ENCODE assay signal across 12 cellular contexts in the genomic region with DNA sequence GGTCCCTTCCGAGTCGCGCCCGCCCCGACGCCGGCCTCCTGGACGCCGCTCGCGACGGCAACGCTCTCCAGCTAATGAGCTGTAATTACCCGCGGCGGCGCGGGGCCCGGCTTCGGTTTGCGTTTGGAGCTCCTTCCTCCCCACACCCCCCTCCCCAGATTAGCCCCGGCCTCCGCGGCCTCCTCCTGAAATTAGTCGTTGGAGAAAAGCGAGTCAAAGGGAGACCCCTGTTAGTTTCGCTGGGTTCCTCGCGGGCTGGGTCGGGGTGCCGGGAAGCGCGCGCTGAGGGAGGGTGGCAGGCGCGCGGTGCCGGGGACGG. TPM values are rescaled to one million over a fixed set of nuclear protein-coding genes. Genes with fewer than 3 reads are reported as not detected.
DNase-seq lines count a peak whose midpoint lies in the region; ATAC-seq and TF ChIP-seq lines count a peak whose summit lies in the region.
"Had no signal": no experiment of that assay in that cellular context is flagged by ENCODE, and none has a peak within 500 bp of the region (broad histone marks: within the 10 kb centered on the region; RNA-seq: fewer than 3 reads in every experiment).

No MANE protein-coding gene starts in this region.

- WGBS in right cardiac atrium, result 13% methylated on average over 39 of the region's 39 CpGs
- 5% methylated on average over 39 of the region's 39 CpGs for WGBS in sigmoid colon, 2 donors

- TF ChIP-seq CTCF in Calu3 (IDR thresholded peaks at IDR 0.05; ENCODE audit: unreplicated experiment), result no peak
- TF ChIP-seq CTCF in RWPE2 (IDR thresholded peaks at IDR 0.05; ENCODE audit: poor library complexity, severe bottlenecking), result no peak
- TF ChIP-seq CTCF in sigmoid colon (IDR thresholded peaks at IDR 0.05), result no peak

- no peaks in the 10 kb centered on the region for H3K9me3 Mint-ChIP-seq in Calu3 (ENCODE audit: low read depth, unreplicated experiment)
- H3K9me3 Mint-ChIP-seq: activated naive CD4-positive, alpha-beta T cell treated with anti-CD3 and anti-CD28 coated beads, Interleukin-2, amount 50 U/mL, for 72 hours had no signal

- no peak for DNase-seq in Calu3
- no peak for DNase-seq in RWPE2 (ENCODE audit: low spot score)
- no peak for DNase-seq in right cardiac atrium
- no peak for DNase-seq in sigmoid colon
- DNase-seq in NCI-H1105 (lab: John Stamatoyannopoulos, UW), result no peak
- no peak for DNase-seq in T-helper 2 cell
- no peak for DNase-seq in stimulated activated CD8-positive, alpha-beta memory T cell treated with anti-CD3 and anti-CD28 coated beads, Interleukin-4, amount 100 ng/mL, for 48 hours
- DNase-seq: activated CD4-positive, alpha-beta T cell treated with anti-CD3 and anti-CD28 coated beads for 48 hours; NCI-H2081 treated with DMSO at 0.1 percent for 48 hours; SHP77 treated with DMSO at 0.1 percent for 48 hours had no signal

- no peak overlapping the region for H3K27ac Mint-ChIP-seq in Calu3 (ENCODE audit: unreplicated experiment)
- H3K27ac Mint-ChIP-seq: activated naive CD4-positive, alpha-beta T cell treated with anti-CD3 and anti-CD28 coated beads, Interleukin-2, amount 50 U/mL, for 72 hours had no signal

- TF ChIP-seq POLR2A in sigmoid colon (IDR thresholded peaks at IDR 0.05), result no peak

- H3K4me1 Mint-ChIP-seq in Calu3 (ENCODE audit: low read depth, unreplicated experiment), result no peaks in the 10 kb centered on the region

- intact Hi-C loops in Calu3 (cut with micrococcal nuclease; ENCODE audit: unreplicated experiment), result loop anchor here (5.0 kb wide), 2 partner anchors 73 to 148 kb away; no protein-coding TSS in a partner anchor
- intact Hi-C loops in right cardiac atrium (cut with DNase I), result no loop called here
- intact Hi-C loops in sigmoid colon (cut with DNase I), result no loop called here

- no peaks in the 10 kb centered on the region for H3K27me3 ChIP-seq in RWPE2 (ENCODE audit: insufficient read depth, poor library complexity, severe bottlenecking)
- H3K27me3 ChIP-seq in right cardiac atrium (ENCODE audit: control insufficient read depth, insufficient read depth), result no peaks in the 10 kb centered on the region
- H3K27me3 ChIP-seq in sigmoid colon, result peaks cover 56 to 92% (median 86%) of the 10 kb centered on the region in 3 donors

- no peaks in the 10 kb centered on the region for H3K27me3 Mint-ChIP-seq in Calu3 (ENCODE audit: unreplicated experiment)

- H3K36me3 Mint-ChIP-seq in Calu3 (ENCODE audit: insufficient read depth, unreplicated experiment), result peaks cover 50% of the 10 kb centered on the region

- peaks cover 8% of the 10 kb centered on the region for H3K4me1 ChIP-seq in RWPE2 (ENCODE audit: insufficient read depth, poor library complexity, severe bottlenecking)
- no peaks in the 10 kb centered on the region for H3K4me1 ChIP-seq in right cardiac atrium (ENCODE audit: control insufficient read depth, insufficient read depth, low read length)
- H3K4me1 ChIP-seq in sigmoid colon, result peaks cover 0 to 47% (median 36%) of the 10 kb centered on the region in 4 donors

- CTCF ChIA-PET in Calu3 (lab: Charles Lee), result interaction anchor here (0.6 to 0.7 kb wide), 2 partner anchors 737 to 925 kb away, joined by 3 to 6 read pairs; no protein-coding TSS in a partner anchor

- H3K4me3 Mint-ChIP-seq in Calu3 (ENCODE audit: low read depth, unreplicated experiment), result peak overlapping the region; percentile 80

- no peaks in the 10 kb centered on the region for H3K9me3 ChIP-seq in RWPE2 (ENCODE audit: severe bottlenecking)
- H3K9me3 ChIP-seq in right cardiac atrium (ENCODE audit: control insufficient read depth, low read length), result no peaks in the 10 kb centered on the region
- H3K9me3 ChIP-seq in sigmoid colon, result no peaks in the 10 kb centered on the region

- ATAC-seq in RWPE2 (ENCODE audit: low read depth), result no peak
- no peak for ATAC-seq in right cardiac atrium
- ATAC-seq in HG02763 (IDR thresholded peaks at IDR 0.05; ENCODE audit: unreplicated experiment), result no peak

- peak overlapping the region; percentile 88 for H3K4me3 ChIP-seq in RWPE2 (ENCODE audit: severe bottlenecking)
- peak overlapping the region; percentile 97 for H3K4me3 ChIP-seq in right cardiac atrium (ENCODE audit: low read length)
- H3K4me3 ChIP-seq in sigmoid colon, result peak overlapping the region in 3 of 4 donors; percentile 2 to 62 (median 18)

- no peaks in the 10 kb centered on the region for H3K36me3 ChIP-seq in RWPE2 (ENCODE audit: low read depth)
- H3K36me3 ChIP-seq in sigmoid colon, result no peaks in the 10 kb centered on the region

- BruUV-seq in Calu3 (replicated peaks; lab: Mats Ljungman, UMichigan), result no TSS peak

- H3K27ac ChIP-seq in RWPE2 (ENCODE audit: poor library complexity, severe bottlenecking), result no peak overlapping the region
- H3K27ac ChIP-seq in right cardiac atrium (ENCODE audit: low read length), result peak overlapping the region; percentile 39
- peak overlapping the region in 1 of 4 donors; percentile 97 for H3K27ac ChIP-seq in sigmoid colon

- no peak for TF ChIP-seq EP300 in sigmoid colon (IDR thresholded peaks at IDR 0.05)

RNA-seq across cellular contexts. Expression of gene FOXC1, which starts 4.7 kb away (rescaled TPM):
- total RNA-seq in Calu3 (2022), result 12.3 and 16.5 TPM in 2 replicates
- total RNA-seq in right cardiac atrium, result 10 to 100 TPM; 15.1 to 25.0 (median 21.9) TPM
- 7.2 TPM for polyA plus RNA-seq in right cardiac atrium
- total RNA-seq in sigmoid colon, result 1 to 10 TPM; 1.5 to 3.0 (median 1.8) TPM
- polyA plus RNA-seq in sigmoid colon, result under 1 TPM in 2 of 3 donors, not detected in 1; 0.60 to 0.70 TPM

Comparison
In these comparisons a context has a peak if more than half of its experiments do, and no peak if none do; other contexts are left out.
1. H3K4me3 ChIP-seq: peak in every context shown above with its lines; median percentile 97 in right cardiac atrium; 88 in RWPE2; 18 in sigmoid colon.